In the genomic region with DNA sequence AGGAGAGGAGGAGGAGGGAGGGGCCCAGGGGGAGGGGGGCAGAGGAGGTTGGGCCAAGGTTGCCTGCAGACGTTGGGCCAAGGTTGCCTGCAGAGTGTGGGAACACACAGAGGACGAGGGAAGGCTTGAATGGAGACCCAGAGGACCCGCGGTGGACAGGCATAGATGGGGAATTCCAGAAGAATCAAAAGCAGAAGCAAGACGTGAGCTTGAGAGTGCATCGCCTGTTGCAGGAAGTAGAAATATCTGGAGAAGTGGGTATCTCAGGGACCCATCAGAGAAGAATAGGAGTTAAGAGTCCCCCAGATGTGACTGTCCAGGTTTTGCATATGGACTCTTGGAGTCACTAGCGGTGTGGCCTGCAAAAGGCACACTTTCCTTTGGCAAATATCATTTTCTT, we compare ENCODE assay signal across 24 cellular contexts.
DNase-seq lines count a peak whose midpoint lies in the region; ATAC-seq and TF ChIP-seq lines count a peak whose summit lies in the region.
"Had no signal": no experiment of that assay in that cellular context is flagged by ENCODE, and none has a peak within 500 bp of the region (broad histone marks: within the 10 kb centered on the region; RNA-seq: fewer than 3 reads in every experiment).

No MANE protein-coding gene starts in this region.

- TF ChIP-seq CTCF in coronary artery (IDR thresholded peaks at IDR 0.05) (no peak), osteocyte (IDR thresholded peaks at IDR 0.05) (no peak), RWPE1 (conservative IDR thresholded peaks at IDR 0.05; ENCODE audit: low read depth) (no peak)

- no peak overlapping the region for H3K27ac ChIP-seq in coronary artery
- H3K27ac ChIP-seq in RWPE1: no peak overlapping the region
- H3K27ac ChIP-seq: A549; BLaER1 treated with 17β-estradiol and CSF1 and Interleukin-3, amounts not matched to agents 10 nM and 100 nM; GM23248 had no signal

- no peak overlapping the region for H3K4me3 Mint-ChIP-seq in osteocyte (ENCODE audit: unreplicated experiment)
- no peak overlapping the region for H3K4me3 Mint-ChIP-seq in activated CD8-positive, alpha-beta memory T cell treated with anti-CD3 and anti-CD28 coated beads, Interleukin-2, amount 10 ng/mL, durations not matched to agents 7 days and 5 days
- H3K4me3 Mint-ChIP-seq: CD14-positive monocyte; CD4-positive, alpha-beta T cell; CD8-positive, alpha-beta memory T cell had no signal

- CTCF ChIA-PET in activated CD8-positive, alpha-beta memory T cell treated with anti-CD3 and anti-CD28 coated beads, Interleukin-2, amount 10 ng/mL, durations not matched to agents 7 days and 5 days (lab: Charles Lee): no interaction called here
- CTCF ChIA-PET in RWPE1 (lab: Yijun Ruan, JAX): interaction anchor here (0.7 kb wide), 1 partner anchor 96 kb away, joined by 3 read pairs; no protein-coding TSS in a partner anchor

- no peaks in the 10 kb centered on the region for H3K36me3 Mint-ChIP-seq in osteocyte (ENCODE audit: unreplicated experiment)
- no peaks in the 10 kb centered on the region for H3K36me3 Mint-ChIP-seq in activated CD8-positive, alpha-beta memory T cell treated with anti-CD3 and anti-CD28 coated beads, Interleukin-2, amount 10 ng/mL, durations not matched to agents 7 days and 5 days
- H3K36me3 Mint-ChIP-seq: CD14-positive monocyte had no signal

- no peak overlapping the region for H3K4me3 ChIP-seq in coronary artery
- H3K4me3 ChIP-seq: A549; BLaER1 treated with 17β-estradiol and CSF1 and Interleukin-3, amounts not matched to agents 10 nM and 100 nM; GM12878; GM23248 had no signal

- no peak for ATAC-seq in left ventricle myocardium superior
- no peak for ATAC-seq in activated CD8-positive, alpha-beta memory T cell treated with anti-CD3 and anti-CD28 coated beads, Interleukin-2, amount 10 ng/mL, durations not matched to agents 7 days and 5 days
- ATAC-seq: A549, GM12878 had no signal

- H3K9me3 Mint-ChIP-seq in osteocyte (ENCODE audit: unreplicated experiment): peaks cover 43% of the 10 kb centered on the region
- peaks cover 3% of the 10 kb centered on the region for H3K9me3 Mint-ChIP-seq in activated CD8-positive, alpha-beta memory T cell treated with anti-CD3 and anti-CD28 coated beads, Interleukin-2, amount 10 ng/mL, durations not matched to agents 7 days and 5 days (ENCODE audit: low read depth)

- no peaks in the 10 kb centered on the region for H3K4me1 Mint-ChIP-seq in osteocyte (ENCODE audit: unreplicated experiment)
- no peaks in the 10 kb centered on the region for H3K4me1 Mint-ChIP-seq in activated CD8-positive, alpha-beta memory T cell treated with anti-CD3 and anti-CD28 coated beads, Interleukin-2, amount 10 ng/mL, durations not matched to agents 7 days and 5 days
- H3K4me1 Mint-ChIP-seq: CD14-positive monocyte; CD8-positive, alpha-beta memory T cell had no signal

- POLR2A ChIA-PET in RWPE1 (lab: Yijun Ruan, JAX; ENCODE audit: low non-redundant PET): no interaction called here

- intact Hi-C loops in cardiac septum (cut with DNase I): no loop called here
- intact Hi-C loops in left ventricle myocardium superior (cut with micrococcal nuclease): no loop called here

- DNase-seq in cardiac septum (ENCODE audit: low spot score) (peak; percentile 15), left ventricle myocardium superior (no peak), coronary artery (ENCODE audit: low spot score) (peak; percentile 38), osteocyte (ENCODE audit: extremely low spot score, unreplicated experiment) (peak; percentile 62), RWPE1 (ENCODE audit: low spot score) (no peak), NCI-H526 treated with DMSO at 0.1 percent for 48 hours (lab: John Stamatoyannopoulos, UW) (no peak)
- DNase-seq in activated CD8-positive, alpha-beta memory T cell treated with anti-CD3 and anti-CD28 coated beads, Interleukin-2, amount 10 ng/mL, durations not matched to agents 7 days and 5 days: no peak
- DNase-seq: 8988T; ACHN; AML-193; BE2C; CD4-positive, alpha-beta T cell; CD8-positive, alpha-beta memory T cell; DMS 273 treated with DMSO at 0.1 percent for 48 hours; DMS79; EL; GDM1; GM23248; H7; HCEC 1CT had no signal

- no peaks in the 10 kb centered on the region for H3K27me3 Mint-ChIP-seq in osteocyte (ENCODE audit: unreplicated experiment)
- H3K27me3 Mint-ChIP-seq in activated CD8-positive, alpha-beta memory T cell treated with anti-CD3 and anti-CD28 coated beads, Interleukin-2, amount 10 ng/mL, durations not matched to agents 7 days and 5 days: no peaks in the 10 kb centered on the region

- H3K27ac Mint-ChIP-seq in osteocyte (ENCODE audit: unreplicated experiment): no peak overlapping the region
- no peak overlapping the region for H3K27ac Mint-ChIP-seq in activated CD8-positive, alpha-beta memory T cell treated with anti-CD3 and anti-CD28 coated beads, Interleukin-2, amount 10 ng/mL, durations not matched to agents 7 days and 5 days
- H3K27ac Mint-ChIP-seq: CD4-positive, alpha-beta T cell; CD8-positive, alpha-beta memory T cell had no signal

Comparison
In these comparisons a context has a peak if more than half of its experiments do, and no peak if none do; other contexts are left out.
1. DNase-seq: peak in cardiac septum (single experiment), coronary artery (single experiment) and osteocyte (single experiment); none in left ventricle myocardium superior (single experiment), activated CD8-positive, alpha-beta memory T cell treated with anti-CD3 and anti-CD28 coated beads, Interleukin-2, amount 10 ng/mL, durations not matched to agents 7 days and 5 days (single experiment), RWPE1 (single experiment) and NCI-H526 treated with DMSO at 0.1 percent for 48 hours (single experiment).